In the genomic region with DNA sequence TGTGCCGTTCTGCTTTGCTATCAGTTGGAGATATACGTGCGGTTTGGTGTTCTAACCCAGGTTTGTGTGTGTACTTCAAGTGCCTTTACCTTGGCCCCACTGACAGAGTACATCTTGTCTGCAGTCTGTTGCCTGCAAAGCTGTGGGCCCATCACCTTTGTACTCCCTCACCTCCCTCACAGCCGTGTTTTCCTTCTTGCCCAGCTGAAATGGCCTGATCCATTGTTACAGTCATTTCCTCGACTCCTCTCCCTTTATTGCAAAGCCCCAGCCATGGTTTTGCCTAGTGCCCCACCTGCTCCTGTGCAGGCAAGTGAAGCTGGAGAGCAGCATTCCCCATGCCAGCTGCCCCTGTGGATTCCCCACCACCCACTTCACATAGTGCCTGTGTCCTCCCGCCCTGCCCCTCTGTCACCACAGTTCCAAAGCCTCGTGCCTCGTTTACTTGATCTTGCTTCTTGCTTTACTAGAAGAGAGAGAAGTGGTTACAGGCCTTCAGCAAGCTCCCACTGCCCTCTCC, we compare ENCODE assay signal across 17 cellular contexts. TPM values are rescaled to one million over a fixed set of nuclear protein-coding genes. Genes with fewer than 3 reads are reported as not detected.
DNase-seq lines count a peak whose midpoint lies in the region; ATAC-seq and TF ChIP-seq lines count a peak whose summit lies in the region.
"Had no signal": no experiment of that assay in that cellular context is flagged by ENCODE, and none has a peak within 500 bp of the region (broad histone marks: within the 10 kb centered on the region; RNA-seq: fewer than 3 reads in every experiment).

No MANE protein-coding gene starts in this region.

- no peaks in the 10 kb centered on the region for H3K4me1 ChIP-seq in GM23248 (ENCODE audit: insufficient read depth)
- H3K4me1 ChIP-seq in psoas muscle, result no peaks in the 10 kb centered on the region

- H3K27me3 ChIP-seq in GM23248 (replicated peaks; ENCODE audit: insufficient read depth), result no peaks in the 10 kb centered on the region
- H3K27me3 ChIP-seq in psoas muscle (ENCODE audit: insufficient read depth in 3 of 3, low read length in 2 of 3), result no peaks in the 10 kb centered on the region

- H3K27me3 Mint-ChIP-seq in natural killer cell (ENCODE audit: low read depth in 2 of 2) (no peaks in the 10 kb centered on the region), T-cell (no peaks in the 10 kb centered on the region), memory B cell (no peaks in the 10 kb centered on the region)
- H3K27me3 Mint-ChIP-seq in natural killer cell treated with Interleukin-12 subunit alpha and Interleukin-12 subunit beta and Interleukin-15 and Interleukin-18, amount 100 ng/mL, for 72 hours, result no peaks in the 10 kb centered on the region

- no peaks in the 10 kb centered on the region for H3K79me2 ChIP-seq in GM23248 (ENCODE audit: insufficient read depth)

- intact Hi-C loops in natural killer cell (cut with micrococcal nuclease) (no loop called here), psoas muscle (cut with DNase I) (no loop called here)

- WGBS in GM23248 (ENCODE audit: low coverage in 1 of 2, low lambda C conversion rate in 2 of 2, missing lambda C conversion rate in 2 of 2), 2 experiments, result 83 to 85% methylated on average over 8 of the region's 8 CpGs
- 73 to 84% (median 73%) methylated on average over 8 of the region's 8 CpGs for WGBS in psoas muscle, 3 donors

- H3K27ac Mint-ChIP-seq in natural killer cell, result peak overlapping the region; percentile 41 to 52
- peak overlapping the region in 1 of 2 donors; percentile 30 for H3K27ac Mint-ChIP-seq in natural killer cell treated with Interleukin-12 subunit alpha and Interleukin-12 subunit beta and Interleukin-15 and Interleukin-18, amount 100 ng/mL, for 72 hours
- H3K27ac Mint-ChIP-seq in T-cell, result peak overlapping the region; percentile 29 to 71
- peak overlapping the region; percentile 25 for H3K27ac Mint-ChIP-seq in memory B cell

- H3K4me1 Mint-ChIP-seq in natural killer cell (peaks cover 8 to 11% of the 10 kb centered on the region in 2 donors), T-cell (no peaks in the 10 kb centered on the region), memory B cell (peaks cover 2% of the 10 kb centered on the region)
- H3K4me1 Mint-ChIP-seq in natural killer cell treated with Interleukin-12 subunit alpha and Interleukin-12 subunit beta and Interleukin-15 and Interleukin-18, amount 100 ng/mL, for 72 hours (ENCODE audit: low read depth in 2 of 2), result peaks cover 6 to 12% of the 10 kb centered on the region in 2 donors

- H3K4me2 ChIP-seq in GM23248 (ENCODE audit: unreplicated experiment), result no peak overlapping the region

- H3K27ac ChIP-seq in GM23248 (no peak overlapping the region), psoas muscle (no peak overlapping the region)

- ATAC-seq in natural killer cell (no peak), T-cell (replicated peaks in 1 of 4) (no peak), memory B cell (ENCODE audit: low read depth) (no peak), psoas muscle (no peak), HG03280 (IDR thresholded peaks at IDR 0.05; ENCODE audit: unreplicated experiment) (no peak)
- ATAC-seq in natural killer cell treated with Interleukin-12 subunit alpha and Interleukin-12 subunit beta and Interleukin-15 and Interleukin-18, amount 100 ng/mL, for 72 hours, result no peak
- ATAC-seq: HepG2, Panc1 had no signal

- no peaks in the 10 kb centered on the region for H3F3A ChIP-seq in GM23248 (ENCODE audit: insufficient read depth)

- CTCF ChIA-PET in T-cell (lab: Charles Lee), result no interaction called here

- in situ Hi-C loops in GM23248 (cut with MboI), result no loop called here

- H3K36me3 ChIP-seq in GM23248 (ENCODE audit: low read depth), result peaks cover 17% of the 10 kb centered on the region; the same call in 1 of the 2 replicates
- H3K36me3 ChIP-seq in psoas muscle (ENCODE audit: insufficient read depth in 1 of 2, low read depth in 1 of 2), result peaks cover 18 to 100% of the 10 kb centered on the region in 2 donors

- H3K36me3 Mint-ChIP-seq in natural killer cell (peaks cover 41% of the 10 kb centered on the region), T-cell (peaks cover 76% of the 10 kb centered on the region), memory B cell (peaks cover 57% of the 10 kb centered on the region)
- H3K36me3 Mint-ChIP-seq in natural killer cell treated with Interleukin-12 subunit alpha and Interleukin-12 subunit beta and Interleukin-15 and Interleukin-18, amount 100 ng/mL, for 72 hours, result peaks cover 30% of the 10 kb centered on the region

- no peak overlapping the region for H3K4me3 ChIP-seq in GM23248
- no peak overlapping the region for H3K4me3 ChIP-seq in psoas muscle

- H3K9ac ChIP-seq in GM23248, result no peak overlapping the region

- no peaks in the 10 kb centered on the region for H3K9me2 ChIP-seq in GM23248 (ENCODE audit: insufficient read depth)

- H3K9me3 ChIP-seq in GM23248 (ENCODE audit: low read depth), result no peaks in the 10 kb centered on the region
- H3K9me3 ChIP-seq in psoas muscle, result no peaks in the 10 kb centered on the region

- no peak overlapping the region for H2AFZ ChIP-seq in GM23248

- no peaks in the 10 kb centered on the region for H4K20me1 ChIP-seq in GM23248 (ENCODE audit: insufficient read depth)

- TF ChIP-seq CTCF in natural killer cell (IDR thresholded peaks at IDR 0.05) (no peak), psoas muscle (IDR thresholded peaks at IDR 0.05) (no peak)

- POLR2A ChIA-PET in T-cell (lab: Charles Lee), result no interaction called here

- DNase-seq in natural killer cell, result no peak
- DNase-seq in natural killer cell treated with Interleukin-12 subunit alpha and Interleukin-12 subunit beta and Interleukin-15 and Interleukin-18, amount 100 ng/mL, for 72 hours (ENCODE audit: low spot score), result no peak
- DNase-seq in T-cell, result no peak
- DNase-seq in memory B cell (ENCODE audit: low spot score in 2 of 2), result no peak
- no peak for DNase-seq in GM23248
- no peak for DNase-seq in psoas muscle
- DNase-seq in NCI-H1092 (lab: John Stamatoyannopoulos, UW), result no peak
- DNase-seq: GDM1, GOT3, KG1, NCI-H146, NCI-H2081, NCI-H510A, NCI-H82 had no signal

- H3K4me3 Mint-ChIP-seq in natural killer cell (no peak overlapping the region), T-cell (no peak overlapping the region), memory B cell (no peak overlapping the region)
- H3K4me3 Mint-ChIP-seq in natural killer cell treated with Interleukin-12 subunit alpha and Interleukin-12 subunit beta and Interleukin-15 and Interleukin-18, amount 100 ng/mL, for 72 hours, result no peak overlapping the region

- H3K9me3 Mint-ChIP-seq in natural killer cell, result no peaks in the 10 kb centered on the region
- H3K9me3 Mint-ChIP-seq in natural killer cell treated with Interleukin-12 subunit alpha and Interleukin-12 subunit beta and Interleukin-15 and Interleukin-18, amount 100 ng/mL, for 72 hours, result no peaks in the 10 kb centered on the region
- H3K9me3 Mint-ChIP-seq in T-cell, result no peaks in the 10 kb centered on the region
- no peaks in the 10 kb centered on the region for H3K9me3 Mint-ChIP-seq in memory B cell

RNA-seq across cellular contexts. Expression of a gene that starts 55.2 kb away (rescaled TPM):
- 10 to 100 TPM in 1 of 3 donors, 1 to 10 TPM in 2; 2.7 to 20.4 (median 6.3) TPM for total RNA-seq in natural killer cell
- total RNA-seq in natural killer cell treated with Interleukin-12 subunit alpha and Interleukin-12 subunit beta and Interleukin-15 and Interleukin-18, amount 100 ng/mL, for 72 hours, result 1 to 10 TPM in 1 of 2 donors, under 1 TPM in 1; 0.42 to 1.2 TPM
- total RNA-seq in T-cell, result 1 to 10 TPM; 1.1 to 2.3 (median 1.9) TPM
- total RNA-seq in GM23248 (2014; rRNA removed; shearing (Covaris generic)), result not detected in 2 replicates
- not detected in 2 replicates for polyA plus RNA-seq in GM23248 (2016; fragmentation: Nextera tagmentation; extraction: Ambion mirVana)
- total RNA-seq in psoas muscle, result 1 to 10 TPM; 1.8 to 3.7 (median 2.5) TPM
- polyA plus RNA-seq in psoas muscle, result 1 to 10 TPM in 1 of 3 donors, under 1 TPM in 2; 0.42 to 1.8 (median 0.44) TPM
